Comparison of ENCODE assay signal across 8 cellular contexts in the genomic region with DNA sequence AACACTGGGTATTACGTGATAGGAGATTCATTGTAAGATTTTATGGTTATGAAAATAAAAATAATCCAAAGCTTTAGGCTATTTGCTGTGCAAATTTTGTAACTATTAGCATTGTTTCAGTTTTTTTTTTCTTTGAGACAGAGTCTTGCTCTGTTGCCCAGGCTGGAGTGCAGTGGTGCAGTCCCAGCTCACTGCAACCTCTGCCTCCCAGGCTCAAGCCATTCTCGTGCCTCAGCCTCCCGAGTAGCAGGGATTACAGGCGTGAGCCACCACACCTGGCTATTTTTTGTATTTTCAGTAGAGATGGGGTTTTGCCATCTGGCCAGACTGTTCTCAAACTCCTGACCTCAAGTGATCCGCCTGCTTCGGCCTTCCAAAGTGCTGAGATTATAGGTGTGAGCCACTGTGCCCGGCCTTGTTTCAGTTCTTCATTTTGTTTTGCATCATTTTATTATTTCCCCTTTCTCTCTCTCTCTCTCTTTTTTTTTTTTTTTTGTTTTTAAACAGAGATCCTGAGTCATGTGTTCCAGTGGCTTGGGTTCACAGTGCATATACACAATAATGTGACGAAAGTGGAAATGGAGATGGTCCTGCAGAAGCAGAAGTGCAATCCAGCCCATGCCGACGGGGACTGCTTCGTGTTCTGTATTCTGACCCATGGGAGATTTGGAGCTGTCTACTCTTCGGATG. TPM values are rescaled to one million over a fixed set of nuclear protein-coding genes. Genes with fewer than 3 reads are reported as not detected.
A peak's percentile ranks its signal among the peaks of the same experiment; 100 is the strongest.
DNase-seq lines count a peak whose midpoint lies in the region; ATAC-seq and TF ChIP-seq lines count a peak whose summit lies in the region.

No MANE protein-coding gene starts in this region.

- no peaks in the 10 kb centered on the region for H3K9me2 ChIP-seq in PC-3 (replicated peaks; ENCODE audit: low read length)

- no peak for TF ChIP-seq POLR2A in thyroid gland (IDR thresholded peaks at IDR 0.05)

- no peaks in the 10 kb centered on the region for H3K36me3 ChIP-seq in mucosa of descending colon (ENCODE audit: low read depth)
- no peaks in the 10 kb centered on the region for H3K36me3 ChIP-seq in thyroid gland
- no peaks in the 10 kb centered on the region for H3K36me3 ChIP-seq in PC-3 (ENCODE audit: low read depth, low read length)

- H4K20me1 ChIP-seq in PC-3 (ENCODE audit: low read length), result no peaks in the 10 kb centered on the region

- DNase-seq in NOMO-1 (lab: John Stamatoyannopoulos, UW; ENCODE audit: unreplicated experiment in 2 of 2) (peak; percentile 85 to 97), mucosa of descending colon (no peak), thyroid gland (no peak), PC-3 (no peak), posterior cingulate gyrus (no peak), T-helper 1 cell (no peak)

- no peak for TF ChIP-seq CTCF in mucosa of descending colon (IDR thresholded peaks at IDR 0.05)
- no peak for TF ChIP-seq CTCF in thyroid gland (IDR thresholded peaks at IDR 0.05)
- TF ChIP-seq CTCF in PC-3 (conservative IDR thresholded peaks at IDR 0.05; ENCODE audit: low read depth, low read length), result no peak

- H3K9me3 ChIP-seq in mucosa of descending colon (no peaks in the 10 kb centered on the region), thyroid gland (no peaks in the 10 kb centered on the region), PC-3 (ENCODE audit: low read length) (no peaks in the 10 kb centered on the region)

- ATAC-seq in GM19043 (IDR thresholded peaks at IDR 0.05; ENCODE audit: low read depth, unreplicated experiment) (peak; percentile 67), HG02870 (IDR thresholded peaks at IDR 0.05; ENCODE audit: unreplicated experiment) (peak; percentile 60), mucosa of descending colon (peak; percentile 74), PC-3 (no peak)

- H3K4me1 ChIP-seq in mucosa of descending colon (ENCODE audit: low read depth) (no peaks in the 10 kb centered on the region), thyroid gland (peaks cover 2 to 6% of the 10 kb centered on the region in 2 donors), PC-3 (ENCODE audit: insufficient read depth, low read length) (no peaks in the 10 kb centered on the region)

- 93% methylated on average over 12 of the region's 12 CpGs for WGBS in thyroid gland, 2 donors

- intact Hi-C loops in mucosa of descending colon (cut with DNase I, micrococcal nuclease), result no loop called here
- intact Hi-C loops in thyroid gland (cut with DNase I), result no loop called here
- intact Hi-C loops in PC-3 (cut with micrococcal nuclease), result no loop called here
- intact Hi-C loops in posterior cingulate gyrus (cut with DNase I), result no loop called here

- H3K27ac ChIP-seq in thyroid gland (no peak overlapping the region), PC-3 (ENCODE audit: low read length) (no peak overlapping the region)

- no peak overlapping the region for H3K4me2 ChIP-seq in PC-3 (ENCODE audit: low read length)

- no peaks in the 10 kb centered on the region for H3K27me3 ChIP-seq in thyroid gland
- H3K27me3 ChIP-seq in PC-3 (ENCODE audit: low read length), result no peaks in the 10 kb centered on the region

- CTCF ChIA-PET in PC-3 (lab: Charles Lee), result no interaction called here

- BruUV-seq in PC-3 (replicated peaks; lab: Mats Ljungman, UMichigan), result no TSS peak

- H3K79me2 ChIP-seq in PC-3 (ENCODE audit: low read length), result no peaks in the 10 kb centered on the region

- no peaks in the 10 kb centered on the region for H3F3A ChIP-seq in PC-3 (ENCODE audit: low read length, unreplicated experiment)

- H2AFZ ChIP-seq in PC-3 (ENCODE audit: low read length), result no peak overlapping the region

- no peak overlapping the region for H3K4me3 ChIP-seq in mucosa of descending colon
- no peak overlapping the region for H3K4me3 ChIP-seq in thyroid gland (replicated peaks in 1 of 3)
- H3K4me3 ChIP-seq in PC-3 (ENCODE audit: low read length), result no peak overlapping the region

- POLR2A ChIA-PET in PC-3 (lab: Charles Lee; ENCODE audit: unreplicated experiment), result no interaction called here

- no peak overlapping the region for H3K9ac ChIP-seq in PC-3 (ENCODE audit: low read length)

RNA-seq across cellular contexts. Expression of a gene that starts 25.8 kb away (rescaled TPM):
- total RNA-seq in mucosa of descending colon, result 10 to 100 TPM; 38.6 to 66.1 (median 58.5) TPM
- total RNA-seq in thyroid gland, result 10 to 100 TPM; 12.4 to 23.0 (median 20.0) TPM
- 1.3 and 4.2 TPM in 2 replicates for total RNA-seq in PC-3 (2014; rRNA removed)

RNA-seq across cellular contexts. Expression of a gene that starts 51.6 kb away (rescaled TPM):
- total RNA-seq in mucosa of descending colon, result 10 to 100 TPM; 38.4 to 49.8 (median 48.9) TPM
- total RNA-seq in thyroid gland, result 10 to 100 TPM in 2 of 4 donors, 1 to 10 TPM in 2; 8.7 to 14.1 (median 9.6) TPM
- total RNA-seq in PC-3 (2014; rRNA removed), result 22.2 and 29.4 TPM in 2 replicates

Comparison
In these comparisons a context has a peak if more than half of its experiments do, and no peak if none do; other contexts are left out.
1. DNase-seq: peak in NOMO-1 (2 of 2); none in mucosa of descending colon (0 of 3), thyroid gland (0 of 2), PC-3 (single experiment), posterior cingulate gyrus (0 of 10) and T-helper 1 cell (0 of 5).